1 cellular context compared by ENCODE assay signal in genomic region chr9:98860871-98861293, GRCh38.
TF ChIP-seq lines count a peak whose summit lies in the region.

No MANE protein-coding gene starts in this region.

TF ChIP-seq in WTC11, 78 proteins besides CTCF, POLR2A, EP300 and RAD21 (continued from another document):
- no peak for TF ChIP-seq ATF6 (CRISPR knock-in tag; IDR thresholded peaks at IDR 0.05)
- TF ChIP-seq ZNF121 (CRISPR knock-in tag; IDR thresholded peaks at IDR 0.05), result no peak
- TF ChIP-seq ZBTB43 (CRISPR knock-in tag; IDR thresholded peaks at IDR 0.05), result no peak
- no peak for TF ChIP-seq HMGXB4 (CRISPR knock-in tag; IDR thresholded peaks at IDR 0.05)
- no peak for TF ChIP-seq NR1H2 (CRISPR knock-in tag; IDR thresholded peaks at IDR 0.05)
- TF ChIP-seq NR2C2 (CRISPR knock-in tag; IDR thresholded peaks at IDR 0.05), result no peak
- TF ChIP-seq CREB1 (CRISPR knock-in tag; IDR thresholded peaks at IDR 0.05), result no peak
TF ChIP-seq in WTC11: peak in this region for 0.
